Comparison of ENCODE assay signal across 1 cellular context in genomic region chr16:84138824-84139627, GRCh38.
TF ChIP-seq lines count a peak whose summit lies in the region.

No MANE protein-coding gene starts in this region.

TF ChIP-seq in WTC11, 78 proteins besides CTCF, POLR2A, EP300 and RAD21:
- no peak for TF ChIP-seq FOXP1 (CRISPR knock-in tag; IDR thresholded peaks at IDR 0.05; ENCODE audit: borderline replicate concordance)
- peak; percentile 94 for TF ChIP-seq GABPB1 (CRISPR knock-in tag; IDR thresholded peaks at IDR 0.05)
